Comparison of ENCODE assay signal across 24 cellular contexts in the genomic region with DNA sequence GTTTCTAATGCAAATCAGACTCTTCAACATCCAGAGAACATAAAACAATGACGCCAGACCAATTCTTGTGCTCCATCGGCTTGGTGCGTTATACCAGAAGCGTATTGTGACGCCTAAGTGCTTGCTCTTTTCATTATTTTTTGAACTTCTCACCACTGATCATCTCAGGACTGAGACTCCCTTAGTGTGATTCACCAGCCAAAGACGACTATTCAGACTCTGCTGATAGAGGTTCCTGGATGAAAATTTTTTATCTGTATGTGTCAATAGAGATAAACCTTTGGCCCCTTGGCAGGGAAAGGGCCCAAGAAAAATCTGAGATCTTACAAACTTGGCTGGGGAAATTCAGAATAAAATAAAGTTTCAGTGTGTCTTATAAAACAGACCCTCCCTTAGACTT. TPM values are rescaled to one million over a fixed set of nuclear protein-coding genes. Genes with fewer than 3 reads are reported as not detected.
DNase-seq lines count a peak whose midpoint lies in the region; ATAC-seq, FAIRE-seq and TF ChIP-seq lines count a peak whose summit lies in the region.
"Had no signal": no experiment of that assay in that cellular context is flagged by ENCODE, and none has a peak within 500 bp of the region (broad histone marks: within the 10 kb centered on the region; RNA-seq: fewer than 3 reads in every experiment).

No MANE protein-coding gene starts in this region.

- H3K27me3 ChIP-seq in KMS-11 (ENCODE audit: insufficient read depth, low read depth) (no peaks in the 10 kb centered on the region), osteoblast (ENCODE audit: insufficient read depth, low read length) (no peaks in the 10 kb centered on the region), pancreas (peaks cover 0 to 24% (median 7%) of the 10 kb centered on the region in 4 donors), thyroid gland (no peaks in the 10 kb centered on the region)

- H3K9me3 ChIP-seq in osteoblast (ENCODE audit: low read depth, low read length) (no peaks in the 10 kb centered on the region), pancreas (no peaks in the 10 kb centered on the region), thyroid gland (no peaks in the 10 kb centered on the region)
- H3K9me3 ChIP-seq: heart left ventricle, thoracic aorta had no signal

- no peaks in the 10 kb centered on the region for H4K20me1 ChIP-seq in KMS-11 (ENCODE audit: insufficient read depth)
- H4K20me1 ChIP-seq in osteoblast (ENCODE audit: insufficient read depth, low read length), result no peaks in the 10 kb centered on the region

- no peak for FAIRE-seq in pancreas (lab: Jason Lieb, UNC)
- FAIRE-seq: A204.1, GM18507, H1, islet of Langerhans had no signal

- no peak for TF ChIP-seq POLR2A in thyroid gland (IDR thresholded peaks at IDR 0.05)

- no peak overlapping the region for H2AFZ ChIP-seq in KMS-11 (ENCODE audit: low read depth)
- H2AFZ ChIP-seq in osteoblast (ENCODE audit: low read length), result no peak overlapping the region

- H3K79me2 ChIP-seq in KMS-11 (ENCODE audit: insufficient read depth, low read depth), result no peaks in the 10 kb centered on the region
- peaks cover 29% of the 10 kb centered on the region for H3K79me2 ChIP-seq in osteoblast (ENCODE audit: insufficient read depth, low read length)

- H3K4me3 Mint-ChIP-seq in activated CD4-positive, alpha-beta T cell treated with anti-CD3 and anti-CD28 coated beads, Interleukin-2, amount 10 ng/mL, durations not matched to agents 24 days and 14 days, result peak overlapping the region; percentile 29

- peaks cover 47% of the 10 kb centered on the region for H3K27me3 Mint-ChIP-seq in activated CD4-positive, alpha-beta T cell treated with anti-CD3 and anti-CD28 coated beads, Interleukin-2, amount 10 ng/mL, durations not matched to agents 24 days and 14 days

- WGBS in pancreas, 2 donors, result 53 to 71% methylated on average over 6 of the region's 6 CpGs
- 77 to 86% methylated on average over 6 of the region's 6 CpGs for WGBS in thyroid gland, 2 donors

- H3K4me1 ChIP-seq in KMS-11 (ENCODE audit: low read depth, poor library complexity, severe bottlenecking) (peaks cover 35% of the 10 kb centered on the region), osteoblast (ENCODE audit: insufficient read depth, low read length) (peaks cover 27% of the 10 kb centered on the region), pancreas (no peaks in the 10 kb centered on the region), thyroid gland (no peaks in the 10 kb centered on the region)

- H3K4me1 Mint-ChIP-seq in activated CD4-positive, alpha-beta T cell treated with anti-CD3 and anti-CD28 coated beads, Interleukin-2, amount 10 ng/mL, durations not matched to agents 24 days and 14 days, result peaks cover 29% of the 10 kb centered on the region

- H3K4me2 ChIP-seq in KMS-11 (peak overlapping the region; percentile 92; the same call in 1 of the 2 replicates), osteoblast (ENCODE audit: insufficient read depth, low read length) (peak overlapping the region; percentile 97)

- H3K9ac ChIP-seq in KMS-11, result no peak overlapping the region

- no peak overlapping the region for H3K4me3 ChIP-seq in KMS-11 (IDR thresholded peaks at IDR 0.05; ENCODE audit: insufficient read depth, low read depth, low read length)
- H3K4me3 ChIP-seq in fibroblast of mammary gland (ENCODE audit: control insufficient read depth, low read depth, low read length), result no peak overlapping the region
- peak overlapping the region; percentile 88 for H3K4me3 ChIP-seq in osteoblast (ENCODE audit: insufficient read depth, low read length)
- no peak overlapping the region for H3K4me3 ChIP-seq in pancreas
- no peak overlapping the region for H3K4me3 ChIP-seq in thyroid gland (replicated peaks in 1 of 3)

- H3K36me3 Mint-ChIP-seq in activated CD4-positive, alpha-beta T cell treated with anti-CD3 and anti-CD28 coated beads, Interleukin-2, amount 10 ng/mL, durations not matched to agents 24 days and 14 days (ENCODE audit: low read depth), result no peaks in the 10 kb centered on the region
- H3K36me3 Mint-ChIP-seq: CD14-positive monocyte; naive thymus-derived CD8-positive, alpha-beta T cell had no signal

- DNase-seq in activated CD4-positive, alpha-beta T cell treated with anti-CD3 and anti-CD28 coated beads, Interleukin-2, amount 10 ng/mL, durations not matched to agents 24 days and 14 days, result no peak
- DNase-seq in activated CD4-positive, alpha-beta T cell treated with anti-CD3 and anti-CD28 coated beads, Interleukin-2, amount 50 U/mL, for 4 hours, result no peak
- DNase-seq in fibroblast of mammary gland (ENCODE audit: low read depth) (peak; percentile 38), osteoblast (ENCODE audit: insufficient read length, low spot score, missing footprints) (peak; percentile 68), pancreas (no peak), thyroid gland (no peak)
- no peak for DNase-seq in central memory CD4-positive, alpha-beta T cell
- DNase-seq: activated CD8-positive, alpha-beta memory T cell treated with anti-CD3 and anti-CD28 coated beads for 24 hours; DMS79; effector memory CD4-positive, alpha-beta T cell; heart left ventricle; naive thymus-derived CD8-positive, alpha-beta T cell; NCI-H187 treated with DMSO at 0.1 percent for 48 hours; NCI-H446 treated with DMSO at 0.1 percent for 48 hours had no signal

- H3K9me3 Mint-ChIP-seq in activated CD4-positive, alpha-beta T cell treated with anti-CD3 and anti-CD28 coated beads, Interleukin-2, amount 10 ng/mL, durations not matched to agents 24 days and 14 days, result no peaks in the 10 kb centered on the region
- H3K9me3 Mint-ChIP-seq: activated T-helper 1 cell treated with anti-CD3 and anti-CD28 coated beads, Interleukin-12 subunit alpha, Interleukin-12 subunit beta, Interleukin-2, Interleukin-4 antibody, amounts not matched to agents 30 ng/mL and 10 ng/mL and 1 ng/mL, durations not matched to agents 14 hours and 24 hours and 36 hours had no signal

- no peaks in the 10 kb centered on the region for H3K36me3 ChIP-seq in KMS-11 (ENCODE audit: insufficient read depth)
- H3K36me3 ChIP-seq in osteoblast (ENCODE audit: insufficient read depth, low read length), result no peaks in the 10 kb centered on the region
- H3K36me3 ChIP-seq in pancreas, result no peaks in the 10 kb centered on the region
- no peaks in the 10 kb centered on the region for H3K36me3 ChIP-seq in thyroid gland
- H3K36me3 ChIP-seq: heart left ventricle, thoracic aorta had no signal

- H3K27ac Mint-ChIP-seq in activated CD4-positive, alpha-beta T cell treated with anti-CD3 and anti-CD28 coated beads, Interleukin-2, amount 10 ng/mL, durations not matched to agents 24 days and 14 days, result no peak overlapping the region
- H3K27ac Mint-ChIP-seq: CD14-positive monocyte had no signal

- H3K27ac ChIP-seq in KMS-11 (no peak overlapping the region), osteoblast (ENCODE audit: low read depth, low read length) (no peak overlapping the region), pancreas (no peak overlapping the region), thyroid gland (no peak overlapping the region)
- H3K27ac ChIP-seq: thoracic aorta had no signal

- no peak for ATAC-seq in pancreas

- TF ChIP-seq CTCF in KMS-11 (conservative IDR thresholded peaks at IDR 0.05; ENCODE audit: low read depth, low read length) (no peak), fibroblast of mammary gland (conservative IDR thresholded peaks at IDR 0.05; ENCODE audit: control insufficient read depth, insufficient read depth, low read depth, low read length) (no peak), osteoblast (IDR thresholded peaks at IDR 0.05; ENCODE audit: extremely low read depth, low read depth, low read length) (no peak), pancreas (IDR thresholded peaks at IDR 0.05) (no peak), thyroid gland (IDR thresholded peaks at IDR 0.05) (no peak)

- intact Hi-C loops in activated CD4-positive, alpha-beta T cell treated with anti-CD3 and anti-CD28 coated beads, Interleukin-2, amount 10 ng/mL, durations not matched to agents 24 days and 14 days (cut with micrococcal nuclease), result no loop called here
- intact Hi-C loops in pancreas (cut with DNase I), result no loop called here
- intact Hi-C loops in thyroid gland (cut with DNase I), result no loop called here

RNA-seq across cellular contexts. Expression of gene GREM2, which starts 0.9 kb away (rescaled TPM):
- total RNA-seq in activated CD4-positive, alpha-beta T cell treated with anti-CD3 and anti-CD28 coated beads, Interleukin-2, amount 10 ng/mL, durations not matched to agents 24 days and 14 days, result 0.05 TPM in 1 of 2 replicates, not detected in the other
- total RNA-seq in osteoblast (4.7 and 5.6 TPM in 2 replicates), pancreas (under 1 TPM in 5 of 6 donors, not detected in 1; 0.03 to 0.58 (median 0.12) TPM), thyroid gland (1 to 10 TPM in 1 of 4 donors, under 1 TPM in 3; 0.22 to 1.2 (median 0.35) TPM)
- polyA plus RNA-seq in pancreas, result under 1 TPM; 0.27 to 0.31 TPM
- total RNA-seq: H1; naive thymus-derived CD8-positive, alpha-beta T cell; renal cortical epithelial cell; RPMI7951 had no signal
- polyA plus RNA-seq: CD14-positive monocyte, heart left ventricle had no signal

Comparison
In these comparisons a context has a peak if more than half of its experiments do, and no peak if none do; other contexts are left out.
1. DNase-seq: peak in fibroblast of mammary gland (single experiment) and osteoblast (single experiment); none in activated CD4-positive, alpha-beta T cell treated with anti-CD3 and anti-CD28 coated beads, Interleukin-2, amount 10 ng/mL, durations not matched to agents 24 days and 14 days (single experiment), activated CD4-positive, alpha-beta T cell treated with anti-CD3 and anti-CD28 coated beads, Interleukin-2, amount 50 U/mL, for 4 hours (0 of 2), central memory CD4-positive, alpha-beta T cell (single experiment), pancreas (0 of 6) and thyroid gland (0 of 2).